ENCODE assay signal across 15 cellular contexts in genomic region chr17:67360880-67361279, GRCh38. TPM values are rescaled to one million over a fixed set of nuclear protein-coding genes. Genes with fewer than 3 reads are reported as not detected.
DNase-seq lines count a peak whose midpoint lies in the region; ATAC-seq and TF ChIP-seq lines count a peak whose summit lies in the region.
"Had no signal": no experiment of that assay in that cellular context is flagged by ENCODE, and none has a peak within 500 bp of the region (broad histone marks: within the 10 kb centered on the region; RNA-seq: fewer than 3 reads in every experiment).

No MANE protein-coding gene starts in this region.

- TF ChIP-seq CTCF in A673 (conservative IDR thresholded peaks at IDR 0.05; ENCODE audit: low read depth, low read length) (no peak), esophagus muscularis mucosa (IDR thresholded peaks at IDR 0.05) (no peak), testis (IDR thresholded peaks at IDR 0.05) (no peak)

- peaks cover 23 to 45% of the 10 kb centered on the region in 2 donors for H3K36me3 Mint-ChIP-seq in CD4-positive, alpha-beta memory T cell
- peaks cover 60% of the 10 kb centered on the region for H3K36me3 Mint-ChIP-seq in activated CD8-positive, alpha-beta T cell treated with anti-CD3 and anti-CD28 coated beads, Interleukin-2, amount 10 ng/mL, durations not matched to agents 7 days and 5 days (ENCODE audit: low read depth)

- H3K27me3 Mint-ChIP-seq in CD4-positive, alpha-beta memory T cell = no peaks in the 10 kb centered on the region
- H3K27me3 Mint-ChIP-seq in activated CD8-positive, alpha-beta T cell treated with anti-CD3 and anti-CD28 coated beads, Interleukin-2, amount 10 ng/mL, durations not matched to agents 7 days and 5 days (ENCODE audit: low read depth) = no peaks in the 10 kb centered on the region

- CTCF ChIA-PET in A673 (lab: Charles Lee) = interaction anchor here (0.7 kb wide), 1 partner anchor 14 kb away, joined by 4 read pairs; no protein-coding TSS in a partner anchor
- CTCF ChIA-PET in CD4-positive, alpha-beta memory T cell (lab: Charles Lee; ENCODE audit: partially characterized antibody) = interaction anchor here (1.2 to 12.1 kb wide), 2 partner anchors 14 to 115 kb away, joined by 3 to 126 read pairs; partner anchors contain the start of gene PITPNC1
- CTCF ChIA-PET in activated CD8-positive, alpha-beta T cell treated with anti-CD3 and anti-CD28 coated beads, Interleukin-2, amount 10 ng/mL, durations not matched to agents 7 days and 5 days (lab: Charles Lee) = interaction anchor here (0.9 to 14.0 kb wide), 5 partner anchors 9 to 310 kb away, joined by 3 to 146 read pairs (median 4); partner anchors contain the start of gene PITPNC1

- peak overlapping the region; percentile 79 to 93 (median 90) for H3K27ac Mint-ChIP-seq in CD4-positive, alpha-beta memory T cell
- H3K27ac Mint-ChIP-seq in activated CD8-positive, alpha-beta T cell treated with anti-CD3 and anti-CD28 coated beads, Interleukin-2, amount 10 ng/mL, durations not matched to agents 7 days and 5 days = peak overlapping the region; percentile 69

- peaks cover 76% of the 10 kb centered on the region for H3K4me1 ChIP-seq in A673 (ENCODE audit: insufficient read depth, low read length, poor library complexity, severe bottlenecking)
- peaks cover 78% of the 10 kb centered on the region for H3K4me1 ChIP-seq in CD4-positive, alpha-beta memory T cell (ENCODE audit: insufficient read depth, low read length)
- peaks cover 64 to 84% (median 73%) of the 10 kb centered on the region in 4 donors for H3K4me1 ChIP-seq in esophagus muscularis mucosa
- H3K4me1 ChIP-seq in testis = peaks cover 19% of the 10 kb centered on the region

- no peak for DNase-seq in A673 (ENCODE audit: low spot score)
- DNase-seq in CD4-positive, alpha-beta memory T cell = no peak
- no peak for DNase-seq in activated CD8-positive, alpha-beta T cell treated with anti-CD3 and anti-CD28 coated beads, Interleukin-2, amount 10 ng/mL, durations not matched to agents 7 days and 5 days
- DNase-seq in esophagus muscularis mucosa (ENCODE audit: extremely low spot score) = no peak
- DNase-seq in HuH-7.5 (ENCODE audit: low spot score) = no peak
- DNase-seq in testis = no peak
- DNase-seq in NCI-H774 (lab: John Stamatoyannopoulos, UW) = no peak
- no peak for DNase-seq in NCI-H128 (lab: John Stamatoyannopoulos, UW; ENCODE audit: unreplicated experiment)
- DNase-seq: amniotic stem cell, DMS79 treated with DMSO at 0.1 percent for 48 hours, Kasumi-1, NCI-H1417 treated with DMSO at 0.1 percent for 48 hours, sigmoid colon, tibial artery had no signal

- H3K36me3 ChIP-seq in A673 (ENCODE audit: insufficient read depth, low read length, poor library complexity, severe bottlenecking) (peaks cover 26% of the 10 kb centered on the region), esophagus muscularis mucosa (peaks cover 5 to 30% (median 18%) of the 10 kb centered on the region in 4 donors), testis (ENCODE audit: low read depth, missing control alignments) (no peaks in the 10 kb centered on the region)
- H3K36me3 ChIP-seq in CD4-positive, alpha-beta memory T cell (ENCODE audit: insufficient read depth, low read length) = peaks cover 12% of the 10 kb centered on the region

- 100% methylated on average over 1 of the region's 1 CpG for WGBS in esophagus muscularis mucosa
- WGBS in testis, 2 donors = 91 to 98% methylated on average over 1 of the region's 1 CpG

- H3K4me3 ChIP-seq in A673 (ENCODE audit: low read depth, low read length, poor library complexity, severe bottlenecking) = no peak overlapping the region
- no peak overlapping the region for H3K4me3 ChIP-seq in CD4-positive, alpha-beta memory T cell (ENCODE audit: low read length in 2 of 2)
- no peak overlapping the region for H3K4me3 ChIP-seq in esophagus muscularis mucosa
- H3K4me3 ChIP-seq in testis = no peak overlapping the region
- H3K4me3 ChIP-seq: sigmoid colon, tibial artery had no signal

- TF ChIP-seq POLR2A in esophagus muscularis mucosa (IDR thresholded peaks at IDR 0.05; ENCODE audit: low read depth) (no peak), testis (IDR thresholded peaks at IDR 0.05) (no peak)

- H3K4me1 Mint-ChIP-seq in CD4-positive, alpha-beta memory T cell = peaks cover 51 to 81% (median 66%) of the 10 kb centered on the region in 4 donors
- H3K4me1 Mint-ChIP-seq in activated CD8-positive, alpha-beta T cell treated with anti-CD3 and anti-CD28 coated beads, Interleukin-2, amount 10 ng/mL, durations not matched to agents 7 days and 5 days (ENCODE audit: low read depth) = peaks cover 63% of the 10 kb centered on the region

- no peak for TF ChIP-seq EP300 in esophagus muscularis mucosa (IDR thresholded peaks at IDR 0.05)

- H3K4me3 Mint-ChIP-seq in CD4-positive, alpha-beta memory T cell = peak overlapping the region in 4 of 8 donors; percentile 22 to 60 (median 43)
- H3K4me3 Mint-ChIP-seq in activated CD8-positive, alpha-beta T cell treated with anti-CD3 and anti-CD28 coated beads, Interleukin-2, amount 10 ng/mL, durations not matched to agents 7 days and 5 days = no peak overlapping the region

- no TSS peak for BruUV-seq in A673 (replicated peaks; lab: Mats Ljungman, UMichigan)

- H3K27ac ChIP-seq in A673 (ENCODE audit: low read depth, low read length, poor library complexity, severe bottlenecking) (peak overlapping the region; percentile 84), esophagus muscularis mucosa (replicated peaks in 1 of 4) (peak overlapping the region in 3 of 4 donors; percentile 22 to 41 (median 29)), testis (no peak overlapping the region)
- peak overlapping the region; percentile 48 for H3K27ac ChIP-seq in CD4-positive, alpha-beta memory T cell (ENCODE audit: low read depth, low read length)
- H3K27ac ChIP-seq: sigmoid colon, tibial artery had no signal

- H3K9me3 Mint-ChIP-seq in CD4-positive, alpha-beta memory T cell = no peaks in the 10 kb centered on the region
- H3K9me3 Mint-ChIP-seq in activated CD8-positive, alpha-beta T cell treated with anti-CD3 and anti-CD28 coated beads, Interleukin-2, amount 10 ng/mL, durations not matched to agents 7 days and 5 days (ENCODE audit: insufficient read depth) = no peaks in the 10 kb centered on the region

- ATAC-seq in activated CD8-positive, alpha-beta T cell treated with anti-CD3 and anti-CD28 coated beads, Interleukin-2, amount 10 ng/mL, durations not matched to agents 7 days and 5 days = no peak

- H3K27me3 ChIP-seq in A673 (replicated peaks; ENCODE audit: insufficient read depth, low read depth, low read length, poor library complexity) (no peaks in the 10 kb centered on the region), esophagus muscularis mucosa (no peaks in the 10 kb centered on the region), testis (no peaks in the 10 kb centered on the region)
- no peaks in the 10 kb centered on the region for H3K27me3 ChIP-seq in CD4-positive, alpha-beta memory T cell (ENCODE audit: insufficient read depth, low read length)
- H3K27me3 ChIP-seq: neutrophil, sigmoid colon, tibial artery had no signal

- no peaks in the 10 kb centered on the region for H3K9me3 ChIP-seq in A673 (ENCODE audit: low read depth, low read length, poor library complexity, severe bottlenecking)
- H3K9me3 ChIP-seq in CD4-positive, alpha-beta memory T cell (ENCODE audit: control insufficient read depth in 1 of 2, low read length in 2 of 2) = no peaks in the 10 kb centered on the region
- H3K9me3 ChIP-seq in esophagus muscularis mucosa = no peaks in the 10 kb centered on the region
- H3K9me3 ChIP-seq in testis = no peaks in the 10 kb centered on the region
- H3K9me3 ChIP-seq: neutrophil, sigmoid colon, tibial artery had no signal

- POLR2A ChIA-PET in A673 (lab: Charles Lee; ENCODE audit: low non-redundant PET) = interaction anchor here (0.5 kb wide), 1 partner anchor 49 kb away, joined by 3 read pairs; no protein-coding TSS in a partner anchor
- POLR2A ChIA-PET in CD4-positive, alpha-beta memory T cell (lab: Charles Lee; ENCODE audit: partially characterized antibody) = interaction anchor here (0.9 to 3.0 kb wide), 2 partner anchors 14 to 17 kb away, joined by 3 to 15 read pairs; partner anchors contain the start of gene PITPNC1
- POLR2A ChIA-PET in activated CD8-positive, alpha-beta T cell treated with anti-CD3 and anti-CD28 coated beads, Interleukin-2, amount 10 ng/mL, durations not matched to agents 7 days and 5 days (lab: Charles Lee) = interaction anchor here (0.6 kb wide), 2 partner anchors 162 to 363 kb away, joined by 3 read pairs; no protein-coding TSS in a partner anchor

- intact Hi-C loops in A673 (cut with micrococcal nuclease; ENCODE audit: unreplicated experiment) = no loop called here
- intact Hi-C loops in CD4-positive, alpha-beta memory T cell (cut with micrococcal nuclease) = loop anchor here (5.0 kb wide), 1 partner anchor 114 kb away; the partner anchor contains the start of gene HELZ
- intact Hi-C loops in esophagus muscularis mucosa (cut with DNase I) = loop anchor here (10.0 kb wide), 1 partner anchor 116 kb away; the partner anchor contains the start of gene HELZ
- intact Hi-C loops in testis (cut with DNase I; ENCODE audit: low total_unique reads) = no loop called here

RNA-seq across cellular contexts. Expression of gene PSMD12, which starts 5.5 kb away (rescaled TPM):
- total RNA-seq in A673 (2021) (165 and 192 TPM in 2 replicates), esophagus muscularis mucosa (10 to 100 TPM; 28.4 to 37.8 (median 30.0) TPM), testis (10 to 100 TPM; 32.8 to 46.3 TPM)
- total RNA-seq in CD4-positive, alpha-beta memory T cell = 10 to 100 TPM; 46.9 to 48.8 TPM
- 10 to 100 TPM; 34.5 to 49.8 TPM for polyA plus RNA-seq in CD4-positive, alpha-beta memory T cell
- 10 to 100 TPM; 49.4 to 53.9 TPM for total RNA-seq in activated CD8-positive, alpha-beta T cell treated with anti-CD3 and anti-CD28 coated beads, Interleukin-2, amount 10 ng/mL, durations not matched to agents 7 days and 5 days
- polyA plus RNA-seq in testis (ENCODE audit: insufficient read depth, low read depth, low replicate concordance) = 71.2 TPM

RNA-seq across cellular contexts. Expression of gene PITPNC1, which starts 16.2 kb away (rescaled TPM):
- total RNA-seq in A673 (2021) (34.2 and 35.5 TPM in 2 replicates), esophagus muscularis mucosa (10 to 100 TPM; 14.1 to 35.5 (median 31.8) TPM), testis (10 to 100 TPM in 1 of 2 donors, 1 to 10 TPM in 1; 8.3 to 12.2 TPM)
- total RNA-seq in CD4-positive, alpha-beta memory T cell = 10 to 100 TPM; 68.4 to 71.2 TPM
- polyA plus RNA-seq in CD4-positive, alpha-beta memory T cell = 100 to 1,000 TPM; 109 to 124 TPM
- 10 to 100 TPM; 74.0 to 76.5 TPM for total RNA-seq in activated CD8-positive, alpha-beta T cell treated with anti-CD3 and anti-CD28 coated beads, Interleukin-2, amount 10 ng/mL, durations not matched to agents 7 days and 5 days
- 12.8 TPM for polyA plus RNA-seq in testis (ENCODE audit: insufficient read depth, low read depth, low replicate concordance)

Comparison
In these comparisons a context has a peak if more than half of its experiments do, and no peak if none do; other contexts are left out.
1. H3K27ac ChIP-seq: peak in A673 (single experiment), CD4-positive, alpha-beta memory T cell (single experiment) and esophagus muscularis mucosa (3 of 4); none in testis (0 of 2).
2. intact Hi-C loops: an anchor here in CD4-positive, alpha-beta memory T cell (5.0 kb wide) and esophagus muscularis mucosa (10.0 kb wide); none called in A673 and testis.